Comparison of ENCODE assay signal across 8 cellular contexts in the genomic region with DNA sequence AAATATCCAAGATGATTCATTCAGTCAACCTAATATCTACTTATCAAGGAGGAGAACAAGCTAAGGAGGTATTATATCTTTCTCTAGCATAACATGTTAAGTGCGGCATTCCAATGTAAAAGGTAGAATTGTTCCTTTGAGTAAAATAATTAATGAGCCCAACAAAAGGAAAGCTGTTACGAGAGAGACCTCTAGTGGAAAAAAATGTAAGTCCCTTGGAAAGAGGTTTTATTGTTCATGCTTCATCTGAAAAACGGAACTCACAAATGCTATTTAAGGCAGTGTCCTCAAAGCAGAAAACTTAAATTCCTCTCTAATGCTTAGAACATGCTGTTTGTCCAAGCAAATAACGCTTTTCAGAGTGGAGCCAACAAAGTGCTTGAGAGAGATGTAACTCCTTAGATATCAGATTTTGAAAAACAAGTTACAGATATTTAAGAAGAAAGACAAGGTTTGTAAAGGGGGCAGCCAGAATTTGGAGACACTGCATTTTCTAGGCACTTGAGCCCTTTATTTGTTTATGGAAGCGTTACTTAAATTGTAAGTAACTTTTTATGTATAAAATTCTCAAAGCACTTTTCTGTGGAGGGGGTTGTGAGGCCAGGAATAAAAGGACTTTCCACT.
DNase-seq lines count a peak whose midpoint lies in the region; ATAC-seq, FAIRE-seq and TF ChIP-seq lines count a peak whose summit lies in the region.

No MANE protein-coding gene starts in this region.

- peak overlapping the region; percentile 6 for H3K4me3 Mint-ChIP-seq in osteocyte (ENCODE audit: unreplicated experiment)

- no peaks in the 10 kb centered on the region for H3K4me1 ChIP-seq in NT2/D1 (ENCODE audit: insufficient read depth, insufficient read length)

- H3K4me1 Mint-ChIP-seq in osteocyte (ENCODE audit: unreplicated experiment): peaks cover 24% of the 10 kb centered on the region

- peak; percentile 61 for ATAC-seq in HG03342 (IDR thresholded peaks at IDR 0.05; ENCODE audit: unreplicated experiment)

- H3K4me3 ChIP-seq in GM12864 (ENCODE audit: low read depth, low read length) (no peak overlapping the region), NT2/D1 (ENCODE audit: insufficient read length, low read depth) (no peak overlapping the region)

- DNase-seq in GM12864 (ENCODE audit: low read depth) (peak; percentile 7), NT2/D1 (ENCODE audit: low read depth, low spot score) (peak; percentile 18), osteocyte (ENCODE audit: extremely low spot score, unreplicated experiment) (no peak), activated gamma-delta T cell treated with Interleukin-2 at 50 U/mL for 16 hours (no peak), NCI-H2227 (lab: John Stamatoyannopoulos, UW; ENCODE audit: unreplicated experiment) (no peak)

- TF ChIP-seq CTCF in GM12864 (IDR thresholded peaks at IDR 0.05; ENCODE audit: low read depth, low read length, missing control alignments): peak; percentile 47
- TF ChIP-seq CTCF in osteocyte (IDR thresholded peaks at IDR 0.05): peak; percentile 80

- no peaks in the 10 kb centered on the region for H3K9me3 ChIP-seq in NT2/D1 (ENCODE audit: insufficient read depth, low read length)

- FAIRE-seq in A204.1 (lab: Jason Lieb, UNC) (peak; percentile 100), endometrium (lab: Jason Lieb, UNC) (peak; percentile 51)

- H3K27me3 Mint-ChIP-seq in osteocyte (ENCODE audit: unreplicated experiment): peaks cover 22% of the 10 kb centered on the region

- H3K27me3 ChIP-seq in NT2/D1 (ENCODE audit: insufficient read depth, insufficient read length): no peaks in the 10 kb centered on the region

- H3K36me3 Mint-ChIP-seq in osteocyte (ENCODE audit: unreplicated experiment): no peaks in the 10 kb centered on the region

- H3K36me3 ChIP-seq in NT2/D1 (ENCODE audit: insufficient read depth, insufficient read length, low read length): no peaks in the 10 kb centered on the region

- no peaks in the 10 kb centered on the region for H3K9me3 Mint-ChIP-seq in osteocyte (ENCODE audit: unreplicated experiment)

- H3K9ac ChIP-seq in NT2/D1 (ENCODE audit: insufficient read length, low read depth): no peak overlapping the region

- no peak overlapping the region for H3K27ac Mint-ChIP-seq in osteocyte (ENCODE audit: unreplicated experiment)

Comparison
In these comparisons a context has a peak if more than half of its experiments do, and no peak if none do; other contexts are left out.
1. DNase-seq: peak in GM12864 (single experiment) and NT2/D1 (single experiment); none in osteocyte (single experiment), activated gamma-delta T cell treated with Interleukin-2 at 50 U/mL for 16 hours (single experiment) and NCI-H2227 (single experiment).